Comparison of ENCODE assay signal across 18 cellular contexts in genomic region chr7:3381073-3381685, GRCh38.
DNase-seq lines count a peak whose midpoint lies in the region; ATAC-seq and TF ChIP-seq lines count a peak whose summit lies in the region.
"Had no signal": no experiment of that assay in that cellular context is flagged by ENCODE, and none has a peak within 500 bp of the region (broad histone marks: within the 10 kb centered on the region; RNA-seq: fewer than 3 reads in every experiment).

No MANE protein-coding gene starts in this region.

- no peaks in the 10 kb centered on the region for H3K36me3 Mint-ChIP-seq in mesothelial cell of epicardium
- H3K36me3 Mint-ChIP-seq: CD4-positive, CD25-positive, alpha-beta regulatory T cell had no signal

- 72% methylated on average over 11 of the region's 11 CpGs for WGBS in HUES64
- WGBS in spleen, 5 donors = 73 to 81% (median 77%) methylated on average over 11 of the region's 11 CpGs

- H3K27me3 ChIP-seq in HUES64 (ENCODE audit: insufficient read depth, low read length) (no peaks in the 10 kb centered on the region), iPS-20b (ENCODE audit: insufficient read depth, low read length) (no peaks in the 10 kb centered on the region), spleen (replicated peaks in 1 of 7) (peaks cover 0 to 8% (median 0%) of the 10 kb centered on the region in 7 donors), PC-3 (ENCODE audit: low read length) (no peaks in the 10 kb centered on the region)

- no peak for DNase-seq in SK-N-MC (ENCODE audit: low read depth, low spot score)
- peak; percentile 61 for DNase-seq in spleen
- no peak for DNase-seq in NCI-H2171 (lab: John Stamatoyannopoulos, UW)
- no peak for DNase-seq in mesothelial cell of epicardium (ENCODE audit: low spot score in 2 of 2, unreplicated experiment in 2 of 2)
- no peak for DNase-seq in PC-3
- DNase-seq: Caco-2; CD4-positive, CD25-positive, alpha-beta regulatory T cell; GM23248; NCI-H1048; NCI-H2081 treated with DMSO at 0.1 percent for 48 hours; NCI-H226; NCI-H524 treated with DMSO at 0.1 percent for 48 hours; NK-92 treated with Interleukin-12 subunit alpha and Interleukin-12 subunit beta, amount 100 ng/mL, for 24 hours; RPMI8226; SIG-M5 had no signal

- CTCF ChIA-PET in PC-3 (lab: Charles Lee) = no interaction called here

- H3K27me3 Mint-ChIP-seq in mesothelial cell of epicardium (ENCODE audit: low read depth) = no peaks in the 10 kb centered on the region

- no peak overlapping the region for H3K4me2 ChIP-seq in PC-3 (ENCODE audit: low read length)

- H3F3A ChIP-seq in PC-3 (ENCODE audit: low read length, unreplicated experiment) = no peaks in the 10 kb centered on the region

- no peak overlapping the region for H3K27ac Mint-ChIP-seq in mesothelial cell of epicardium
- H3K27ac Mint-ChIP-seq: B cell; CD4-positive, CD25-positive, alpha-beta regulatory T cell had no signal

- H3K36me3 ChIP-seq in HUES64 (ENCODE audit: insufficient read depth, low read length) = no peaks in the 10 kb centered on the region
- H3K36me3 ChIP-seq in SK-N-MC (ENCODE audit: insufficient read depth, low read length) = peaks cover 4% of the 10 kb centered on the region; the same call in 1 of the 2 replicates
- H3K36me3 ChIP-seq in iPS-20b (ENCODE audit: insufficient read depth, low read depth, low read length) = no peaks in the 10 kb centered on the region
- H3K36me3 ChIP-seq in spleen = no peaks in the 10 kb centered on the region
- H3K36me3 ChIP-seq in PC-3 (ENCODE audit: low read depth, low read length) = no peaks in the 10 kb centered on the region

- no peaks in the 10 kb centered on the region for H3K9me2 ChIP-seq in PC-3 (replicated peaks; ENCODE audit: low read length)

- intact Hi-C loops in spleen (cut with DNase I; ENCODE audit: low total_unique reads) = no loop called here
- intact Hi-C loops in PC-3 (cut with micrococcal nuclease) = loop anchor here (2.0 to 5.0 kb wide), 2 partner anchors 24 to 74 kb away; no protein-coding TSS in a partner anchor

- H3K9ac ChIP-seq in HUES64 (ENCODE audit: low read depth, low read length) = no peak overlapping the region
- no peak overlapping the region for H3K9ac ChIP-seq in SK-N-MC (ENCODE audit: insufficient read length)
- H3K9ac ChIP-seq in iPS-20b (ENCODE audit: low read depth, low read length) = no peak overlapping the region
- H3K9ac ChIP-seq in PC-3 (ENCODE audit: low read length) = no peak overlapping the region
- H3K9ac ChIP-seq: GM23248 had no signal

- H3K4me3 Mint-ChIP-seq in mesothelial cell of epicardium = no peak overlapping the region
- H3K4me3 Mint-ChIP-seq: B cell; CD4-positive, CD25-positive, alpha-beta regulatory T cell had no signal

- H3K9me3 ChIP-seq in HUES64 (ENCODE audit: insufficient read depth, low read depth, low read length) = no peaks in the 10 kb centered on the region
- no peaks in the 10 kb centered on the region for H3K9me3 ChIP-seq in SK-N-MC (ENCODE audit: low read depth, low read length)
- H3K9me3 ChIP-seq in iPS-20b (ENCODE audit: insufficient read depth, low read depth, low read length) = no peaks in the 10 kb centered on the region
- no peaks in the 10 kb centered on the region for H3K9me3 ChIP-seq in spleen
- H3K9me3 ChIP-seq in PC-3 (ENCODE audit: low read length) = no peaks in the 10 kb centered on the region
- H3K9me3 ChIP-seq: Caco-2 had no signal

- peaks cover 24% of the 10 kb centered on the region for H3K4me1 ChIP-seq in HUES64 (ENCODE audit: insufficient read depth, low read length)
- H3K4me1 ChIP-seq in iPS-20b (ENCODE audit: insufficient read depth, low read length) = no peaks in the 10 kb centered on the region; the same call in 1 of the 2 replicates
- H3K4me1 ChIP-seq in spleen = no peaks in the 10 kb centered on the region
- H3K4me1 ChIP-seq in PC-3 (ENCODE audit: insufficient read depth, low read length) = peaks cover 17% of the 10 kb centered on the region
- H3K4me1 ChIP-seq: Caco-2 had no signal

- H3K9me3 Mint-ChIP-seq in mesothelial cell of epicardium = no peaks in the 10 kb centered on the region

- POLR2A ChIA-PET in PC-3 (lab: Charles Lee; ENCODE audit: unreplicated experiment) = no interaction called here

- no TSS peak for BruUV-seq in PC-3 (replicated peaks; lab: Mats Ljungman, UMichigan)

- H3K4me3 ChIP-seq in HUES64 (ENCODE audit: low read length) (0 out of 2 replicates have a peak overlapping the region, but pooled peaks have one; percentile 9), SK-N-MC (no peak overlapping the region), iPS-20b (ENCODE audit: low read length) (peak overlapping the region; percentile 10; the same call in 1 of the 2 replicates), spleen (no peak overlapping the region), PC-3 (ENCODE audit: low read length) (no peak overlapping the region)
- H3K4me3 ChIP-seq: GM23248 had no signal

- H4K20me1 ChIP-seq in PC-3 (ENCODE audit: low read length) = no peaks in the 10 kb centered on the region

- H3K27ac ChIP-seq in HUES64 (ENCODE audit: low read depth, low read length) (no peak overlapping the region), SK-N-MC (0 out of 2 replicates have a peak overlapping the region, but pooled peaks have one; percentile 7), iPS-20b (ENCODE audit: low read length) (no peak overlapping the region), spleen (no peak overlapping the region), PC-3 (ENCODE audit: low read length) (no peak overlapping the region)
- H3K27ac ChIP-seq: GM23248 had no signal

- peaks cover 22% of the 10 kb centered on the region for H3K4me1 Mint-ChIP-seq in mesothelial cell of epicardium
- H3K4me1 Mint-ChIP-seq: B cell; CD4-positive, CD25-positive, alpha-beta regulatory T cell had no signal

- H2AFZ ChIP-seq in PC-3 (ENCODE audit: low read length) = no peak overlapping the region
- H2AFZ ChIP-seq: GM23248 had no signal

- ATAC-seq in PC-3 = no peak

- no peak for TF ChIP-seq POLR2A in spleen (IDR thresholded peaks at IDR 0.05)

- TF ChIP-seq CTCF in spleen (IDR thresholded peaks at IDR 0.05 in 8 of 11, conservative IDR thresholded peaks at IDR 0.05 in 3 of 11) (no peak), mesothelial cell of epicardium (IDR thresholded peaks at IDR 0.05; ENCODE audit: unreplicated experiment) (no peak), PC-3 (conservative IDR thresholded peaks at IDR 0.05; ENCODE audit: low read depth, low read length) (no peak)

- no peaks in the 10 kb centered on the region for H3K79me2 ChIP-seq in PC-3 (ENCODE audit: low read length)

Comparison
In these comparisons a context has a peak if more than half of its experiments do, and no peak if none do; other contexts are left out.
1. H3K4me3 ChIP-seq: peak in HUES64 (single experiment) and iPS-20b (single experiment); none in SK-N-MC (single experiment), spleen (0 of 8) and PC-3 (single experiment).